ENCODE assay signal across 22 cellular contexts in the genomic region with DNA sequence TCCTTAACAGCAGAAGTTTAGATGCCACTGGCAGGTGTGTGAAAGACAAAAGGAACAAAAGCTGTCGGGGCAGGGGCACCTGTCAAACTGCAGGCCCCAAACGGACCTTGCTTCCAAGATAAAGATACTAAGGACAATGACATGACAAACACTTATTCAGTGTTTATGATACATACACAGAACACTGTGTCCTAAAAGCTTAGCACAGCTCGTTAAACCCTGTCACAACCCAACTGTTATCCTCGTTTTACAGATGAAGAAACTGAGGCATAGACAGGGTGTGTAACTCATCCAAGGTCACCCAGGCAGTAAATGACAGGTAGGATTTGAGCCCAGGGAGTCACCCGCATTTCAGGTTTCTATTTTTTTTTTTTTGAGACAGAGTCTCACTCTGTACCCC. TPM values are rescaled to one million over a fixed set of nuclear protein-coding genes. Genes with fewer than 3 reads are reported as not detected.
DNase-seq lines count a peak whose midpoint lies in the region; ATAC-seq, FAIRE-seq and TF ChIP-seq lines count a peak whose summit lies in the region.
"Had no signal": no experiment of that assay in that cellular context is flagged by ENCODE, and none has a peak within 500 bp of the region (broad histone marks: within the 10 kb centered on the region; RNA-seq: fewer than 3 reads in every experiment).

No MANE protein-coding gene starts in this region.

- 52 to 69% (median 58%) methylated on average over 5 of the region's 5 CpGs for WGBS in stomach, 5 donors

- peak; percentile 20 for DNase-seq in COLO668 (lab: John Stamatoyannopoulos, UW; ENCODE audit: unreplicated experiment)
- DNase-seq in HTR-8/SVneo (ENCODE audit: insufficient read length, low spot score), result no peak
- peak; percentile 49 for DNase-seq in NCI-H69 (lab: John Stamatoyannopoulos, UW)
- DNase-seq in left colon, result no peak
- DNase-seq in SW 1271 (lab: John Stamatoyannopoulos, UW), result no peak
- DNase-seq in G401 (ENCODE audit: low spot score), result no peak
- no peak for DNase-seq in stomach
- DNase-seq: ACHN, C1 segment of cervical spinal cord, GDM1, HCEC 1CT, IMR-90, NCI-H1048, NCI-H187, NCI-H524 treated with DMSO at 0.1 percent for 48 hours had no signal

- no peaks in the 10 kb centered on the region for H3K36me3 ChIP-seq in stomach

- TF ChIP-seq POLR2A in stomach (IDR thresholded peaks at IDR 0.05), result no peak

- intact Hi-C loops in left colon (cut with DNase I, micrococcal nuclease), result no loop called here
- intact Hi-C loops in stomach (cut with DNase I; ENCODE audit: low total_unique reads), result no loop called here

- ATAC-seq in left colon (peak; percentile 11), GM19455 (IDR thresholded peaks at IDR 0.05; ENCODE audit: unreplicated experiment) (no peak)
- ATAC-seq: Right ventricle myocardium inferior had no signal

- TF ChIP-seq CTCF in stomach (IDR thresholded peaks at IDR 0.05), result no peak

- H3K27me3 ChIP-seq in stomach, result peaks cover 0 to 22% (median 10%) of the 10 kb centered on the region in 3 donors

- no peak overlapping the region for H3K4me3 ChIP-seq in stomach
- H3K4me3 ChIP-seq: GM23338 had no signal

- TF ChIP-seq EP300 in stomach (IDR thresholded peaks at IDR 0.05), result no peak

- in situ Hi-C loops in G401 (cut with HindIII; ENCODE audit: low sequenced_read_pairs), result no loop called here

- no peaks in the 10 kb centered on the region for H3K9me3 ChIP-seq in stomach

- peaks cover 0 to 4% (median 0%) of the 10 kb centered on the region in 4 donors for H3K4me1 ChIP-seq in stomach

- no peak overlapping the region for H3K27ac ChIP-seq in stomach
- H3K27ac ChIP-seq: HL-60 had no signal

- peak; percentile 46 for FAIRE-seq in HTR-8/SVneo (lab: Jason Lieb, UNC)
- FAIRE-seq: GM19239, RCC 7860 had no signal

RNA-seq across cellular contexts. Expression of a gene that starts 9.6 kb away (rescaled TPM):
- total RNA-seq in left colon, result 1 to 10 TPM in 1 of 2 donors, under 1 TPM in 1; 0.82 to 1.8 TPM
- total RNA-seq in G401 (2014; rRNA removed; shearing (Covaris generic)), result under 0.01 and 0.10 TPM in 2 replicates
- total RNA-seq in stomach, result 1 to 10 TPM in 3 of 5 donors, under 1 TPM in 1, not detected in 1; under 0.01 to 9.6 (median 1.2) TPM
- under 1 TPM; 0.15 to 0.44 (median 0.38) TPM for polyA plus RNA-seq in stomach
- total RNA-seq: MCF 10A had no signal

Comparison
In these comparisons a context has a peak if more than half of its experiments do, and no peak if none do; other contexts are left out.
1. DNase-seq: peak in COLO668 (single experiment) and NCI-H69 (single experiment); none in HTR-8/SVneo (single experiment), left colon (0 of 2), SW 1271 (0 of 2), G401 (single experiment) and stomach (single experiment).